In genomic region chr5:40405985-40406384, GRCh38 we compare ENCODE assay signal across 11 cellular contexts.
A peak's percentile ranks its signal among the peaks of the same experiment; 100 is the strongest.
DNase-seq lines count a peak whose midpoint lies in the region; ATAC-seq and TF ChIP-seq lines count a peak whose summit lies in the region.
"Had no signal": no experiment of that assay in that cellular context is flagged by ENCODE, and none has a peak within 500 bp of the region (broad histone marks: within the 10 kb centered on the region; RNA-seq: fewer than 3 reads in every experiment).

No MANE protein-coding gene starts in this region.

- peak in 2 of 5 donors; percentile 45 to 52 for DNase-seq in CD8-positive, alpha-beta memory T cell
- DNase-seq in NB4 (ENCODE audit: low read depth) (peak; percentile 41), dedifferentiated amniotic fluid mesenchymal stem cell (ENCODE audit: extremely low spot score) (no peak), HEK293T (ENCODE audit: extremely low spot score) (no peak)
- DNase-seq: DMS 273 treated with DMSO at 0.1 percent for 48 hours, NCI-H1092 treated with DMSO at 0.1 percent for 48 hours, NCI-H69 had no signal

- peak overlapping the region; percentile 87 to 99 (median 98) for H3K27ac Mint-ChIP-seq in CD8-positive, alpha-beta memory T cell
- peak overlapping the region; percentile 30 for H3K27ac Mint-ChIP-seq in dendritic cell treated with granulocyte-macrophage colony-stimulating factor and Interleukin-4, amounts not matched to agents 40 ng/mL and 50 ng/mL, for 4 days

- TF ChIP-seq CTCF in NB4 (IDR thresholded peaks at IDR 0.05; ENCODE audit: low read depth, low read length) = no peak

- CTCF ChIA-PET in CD8-positive, alpha-beta memory T cell (lab: Charles Lee) = interaction anchor here (1.1 to 1.6 kb wide), 3 partner anchors 20 to 25 kb away, joined by 3 to 5 read pairs (median 3); no protein-coding TSS in a partner anchor
- CTCF ChIA-PET in HEK293T (lab: Yijun Ruan, JAX) = no interaction called here

- H3K9ac ChIP-seq in skeletal muscle tissue (ENCODE audit: low read depth in 1 of 3, low read length in 3 of 3) = no peak overlapping the region

- peak overlapping the region; percentile 18 for H3K4me3 ChIP-seq in CD8-positive, alpha-beta memory T cell (ENCODE audit: low read length)
- H3K4me3 ChIP-seq in NB4 (ENCODE audit: low read depth, low read length) (no peak overlapping the region), skeletal muscle tissue (ENCODE audit: low read length in 3 of 3) (no peak overlapping the region)
- H3K4me3 ChIP-seq: SJSA1 had no signal

- H3K9me3 ChIP-seq in CD8-positive, alpha-beta memory T cell (ENCODE audit: low read length) = no peaks in the 10 kb centered on the region
- H3K9me3 ChIP-seq in skeletal muscle tissue (ENCODE audit: control insufficient read depth in 3 of 3, low read length in 3 of 3) = no peaks in the 10 kb centered on the region
- H3K9me3 ChIP-seq: SJSA1 had no signal

- H3K9me3 Mint-ChIP-seq in CD8-positive, alpha-beta memory T cell = peaks cover 0 to 1% (median 0%) of the 10 kb centered on the region in 5 donors
- H3K9me3 Mint-ChIP-seq in dendritic cell treated with granulocyte-macrophage colony-stimulating factor and Interleukin-4, amounts not matched to agents 40 ng/mL and 50 ng/mL, for 4 days = peaks cover 15% of the 10 kb centered on the region

- intact Hi-C loops in dendritic cell treated with granulocyte-macrophage colony-stimulating factor and Interleukin-4, amounts not matched to agents 40 ng/mL and 50 ng/mL, for 4 days (cut with micrococcal nuclease) = no loop called here

- no peak for ATAC-seq in GM18907 (IDR thresholded peaks at IDR 0.05; ENCODE audit: unreplicated experiment)

- H3K4me1 Mint-ChIP-seq in CD8-positive, alpha-beta memory T cell = peaks cover 80 to 95% (median 94%) of the 10 kb centered on the region in 3 donors
- H3K4me1 Mint-ChIP-seq in dendritic cell treated with granulocyte-macrophage colony-stimulating factor and Interleukin-4, amounts not matched to agents 40 ng/mL and 50 ng/mL, for 4 days (ENCODE audit: low read depth) = peaks cover 52% of the 10 kb centered on the region

- POLR2A ChIA-PET in CD8-positive, alpha-beta memory T cell (lab: Charles Lee) = no interaction called here
- POLR2A ChIA-PET in HEK293T (lab: Yijun Ruan, JAX) = no interaction called here

- peak overlapping the region; percentile 20 to 71 (median 55) for H3K4me3 Mint-ChIP-seq in CD8-positive, alpha-beta memory T cell
- no peak overlapping the region for H3K4me3 Mint-ChIP-seq in dendritic cell treated with granulocyte-macrophage colony-stimulating factor and Interleukin-4, amounts not matched to agents 40 ng/mL and 50 ng/mL, for 4 days

- H3K27me3 Mint-ChIP-seq in CD8-positive, alpha-beta memory T cell = no peaks in the 10 kb centered on the region
- no peaks in the 10 kb centered on the region for H3K27me3 Mint-ChIP-seq in dendritic cell treated with granulocyte-macrophage colony-stimulating factor and Interleukin-4, amounts not matched to agents 40 ng/mL and 50 ng/mL, for 4 days

- peaks cover 69% of the 10 kb centered on the region for H3K4me1 ChIP-seq in CD8-positive, alpha-beta memory T cell (ENCODE audit: insufficient read depth, low read length)
- peaks cover 2 to 22% (median 10%) of the 10 kb centered on the region in 3 donors for H3K4me1 ChIP-seq in skeletal muscle tissue (ENCODE audit: control insufficient read depth in 3 of 3, insufficient read depth in 3 of 3, low read length in 3 of 3)

- H3K27ac ChIP-seq in CD8-positive, alpha-beta memory T cell (ENCODE audit: low read depth, low read length) = peak overlapping the region; percentile 29
- H3K27ac ChIP-seq in skeletal muscle tissue (ENCODE audit: low read depth, low read length) = peak overlapping the region; percentile 39
- H3K27ac ChIP-seq: SJSA1 had no signal

- no peak for TF ChIP-seq POLR2A in NB4 (IDR thresholded peaks at IDR 0.05; ENCODE audit: extremely low read depth, insufficient read length)

- no peaks in the 10 kb centered on the region for H3K27me3 ChIP-seq in CD8-positive, alpha-beta memory T cell (ENCODE audit: insufficient read depth, low read length, poor library complexity, severe bottlenecking)
- H3K27me3 ChIP-seq in skeletal muscle tissue (ENCODE audit: control insufficient read depth in 3 of 3, insufficient read depth in 3 of 3, low read length in 3 of 3) = no peaks in the 10 kb centered on the region
- H3K27me3 ChIP-seq: SJSA1 had no signal

- H3K36me3 ChIP-seq in CD8-positive, alpha-beta memory T cell (ENCODE audit: insufficient read depth, low read length) = no peaks in the 10 kb centered on the region
- H3K36me3 ChIP-seq in skeletal muscle tissue (ENCODE audit: control insufficient read depth in 3 of 3, insufficient read depth in 3 of 3, low read length in 3 of 3) = no peaks in the 10 kb centered on the region
- H3K36me3 ChIP-seq: SJSA1 had no signal

- peaks cover 0 to 2% (median 0%) of the 10 kb centered on the region in 3 donors for H3K36me3 Mint-ChIP-seq in CD8-positive, alpha-beta memory T cell
- no peaks in the 10 kb centered on the region for H3K36me3 Mint-ChIP-seq in dendritic cell treated with granulocyte-macrophage colony-stimulating factor and Interleukin-4, amounts not matched to agents 40 ng/mL and 50 ng/mL, for 4 days (ENCODE audit: low read depth)

TF ChIP-seq in HEK293T, 16 proteins besides CTCF, POLR2A, EP300 and RAD21:
- no peak for TF ChIP-seq NFRKB (IDR thresholded peaks at IDR 0.05)
- TF ChIP-seq SP1 (IDR thresholded peaks at IDR 0.05) = no peak
- TF ChIP-seq HDGF (IDR thresholded peaks at IDR 0.05; ENCODE audit: borderline replicate concordance) = no peak
- no peak for TF ChIP-seq FOXM1 (IDR thresholded peaks at IDR 0.05; ENCODE audit: borderline replicate concordance)
- no peak for TF ChIP-seq SUZ12 (IDR thresholded peaks at IDR 0.05)
- no peak for TF ChIP-seq ELF4 (IDR thresholded peaks at IDR 0.05)
- TF ChIP-seq ARNT (IDR thresholded peaks at IDR 0.05) = no peak
- TF ChIP-seq L3MBTL2 (conservative IDR thresholded peaks at IDR 0.05) = no peak
- TF ChIP-seq, protein P1, sequence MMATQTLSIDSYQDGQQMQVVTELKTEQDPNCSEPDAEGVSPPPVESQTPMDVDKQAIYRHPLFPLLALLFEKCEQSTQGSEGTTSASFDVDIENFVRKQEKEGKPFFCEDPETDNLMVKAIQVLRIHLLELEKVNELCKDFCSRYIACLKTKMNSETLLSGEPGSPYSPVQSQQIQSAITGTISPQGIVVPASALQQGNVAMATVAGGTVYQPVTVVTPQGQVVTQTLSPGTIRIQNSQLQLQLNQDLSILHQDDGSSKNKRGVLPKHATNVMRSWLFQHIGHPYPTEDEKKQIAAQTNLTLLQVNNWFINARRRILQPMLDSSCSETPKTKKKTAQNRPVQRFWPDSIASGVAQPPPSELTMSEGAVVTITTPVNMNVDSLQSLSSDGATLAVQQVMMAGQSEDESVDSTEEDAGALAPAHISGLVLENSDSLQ (IDR thresholded peaks at IDR 0.05) = no peak
- no peak for TF ChIP-seq BHLHE40 (IDR thresholded peaks at IDR 0.05; ENCODE audit: borderline replicate concordance)
- no peak for TF ChIP-seq TARDBP (IDR thresholded peaks at IDR 0.05)
- TF ChIP-seq ZNF384 (IDR thresholded peaks at IDR 0.05) = no peak
- TF ChIP-seq FOXK2 (IDR thresholded peaks at IDR 0.05) = no peak
- no peak for TF ChIP-seq CTBP1 (IDR thresholded peaks at IDR 0.05; ENCODE audit: borderline replicate concordance)
- TF ChIP-seq FOXA1 (IDR thresholded peaks at IDR 0.05) = no peak
- no peak for TF ChIP-seq LEF1 (IDR thresholded peaks at IDR 0.05; ENCODE audit: borderline replicate concordance)
